Comparison of ENCODE assay signal across 8 cellular contexts in genomic region chr16:80824623-80825364, GRCh38. TPM values are rescaled to one million over a fixed set of nuclear protein-coding genes. Genes with fewer than 3 reads are reported as not detected.
DNase-seq lines count a peak whose midpoint lies in the region; ATAC-seq and TF ChIP-seq lines count a peak whose summit lies in the region.

No MANE protein-coding gene starts in this region.

- H3K9me3 Mint-ChIP-seq in CD4-positive, alpha-beta T cell = no peaks in the 10 kb centered on the region
- H3K9me3 Mint-ChIP-seq in activated T-helper 17 cell treated with anti-CD3 and anti-CD28 coated beads, Interleukin-2, amount 50 U/mL, for 72 hours = no peaks in the 10 kb centered on the region

- H3K4me3 ChIP-seq in astrocyte of the cerebellum (ENCODE audit: low read depth, low read length) (no peak overlapping the region), upper lobe of right lung (no peak overlapping the region)

- peak; percentile 95 for TF ChIP-seq CTCF in CD4-positive, alpha-beta T cell (IDR thresholded peaks at IDR 0.05)
- TF ChIP-seq CTCF in GM13976 (IDR thresholded peaks at IDR 0.05; ENCODE audit: borderline replicate concordance, control extremely low read depth, extremely low read depth, insufficient read depth, missing control alignments) (peak; percentile 67), astrocyte of the cerebellum (IDR thresholded peaks at IDR 0.05; ENCODE audit: low read depth, low read length, missing control alignments) (peak; percentile 77), upper lobe of right lung (IDR thresholded peaks at IDR 0.05) (peak; percentile 85)

- intact Hi-C loops in CD4-positive, alpha-beta T cell (cut with DNase I, micrococcal nuclease) = loop anchor here (1.0 to 5.0 kb wide), 2 partner anchors 297 to 298 kb away; no protein-coding TSS in a partner anchor
- intact Hi-C loops in upper lobe of right lung (cut with DNase I) = no loop called here

- H3K27me3 ChIP-seq in CD4-positive, alpha-beta T cell (ENCODE audit: control insufficient read depth, insufficient read depth, low read length) = peaks cover 7% of the 10 kb centered on the region
- H3K27me3 ChIP-seq in upper lobe of right lung = no peaks in the 10 kb centered on the region

- ATAC-seq in CD4-positive, alpha-beta T cell (ENCODE audit: poor library complexity) = peak; percentile 44
- ATAC-seq in left lobe of liver (peak; percentile 86), upper lobe of right lung (peak; percentile 72), HG03432 (IDR thresholded peaks at IDR 0.05; ENCODE audit: unreplicated experiment) (no peak)
- ATAC-seq in activated T-helper 17 cell treated with anti-CD3 and anti-CD28 coated beads, Interleukin-2, amount 50 U/mL, for 72 hours (replicated peaks) = no peak

- no peak overlapping the region for H3K27ac ChIP-seq in CD4-positive, alpha-beta T cell (ENCODE audit: low read depth, low read length)
- H3K27ac ChIP-seq in upper lobe of right lung = no peak overlapping the region

- no peaks in the 10 kb centered on the region for H3K9me3 ChIP-seq in CD4-positive, alpha-beta T cell (ENCODE audit: control insufficient read depth, low read length)
- no peaks in the 10 kb centered on the region for H3K9me3 ChIP-seq in upper lobe of right lung

- CTCF ChIA-PET in CD4-positive, alpha-beta T cell (lab: Charles Lee) = interaction anchor here (0.9 to 2.3 kb wide), 3 partner anchors 18 to 298 kb away, joined by 3 to 8 read pairs (median 3); no protein-coding TSS in a partner anchor

- in situ Hi-C loops in GM13976 (cut with MboI; ENCODE audit: low sequenced_read_pairs, unreplicated experiment) (loop anchor here (10.0 kb wide), 1 partner anchor 300 kb away; no protein-coding TSS in a partner anchor), astrocyte of the cerebellum (cut with HindIII; ENCODE audit: low sequenced_read_pairs) (no loop called here)

- H3K36me3 ChIP-seq in upper lobe of right lung = no peaks in the 10 kb centered on the region

- H3K4me1 ChIP-seq in upper lobe of right lung = no peaks in the 10 kb centered on the region

- no peaks in the 10 kb centered on the region for H3K4me1 Mint-ChIP-seq in CD4-positive, alpha-beta T cell (ENCODE audit: low read depth)
- H3K4me1 Mint-ChIP-seq in activated T-helper 17 cell treated with anti-CD3 and anti-CD28 coated beads, Interleukin-2, amount 50 U/mL, for 72 hours = no peaks in the 10 kb centered on the region

- H3K36me3 Mint-ChIP-seq in CD4-positive, alpha-beta T cell (ENCODE audit: low read depth) = no peaks in the 10 kb centered on the region
- no peaks in the 10 kb centered on the region for H3K36me3 Mint-ChIP-seq in activated T-helper 17 cell treated with anti-CD3 and anti-CD28 coated beads, Interleukin-2, amount 50 U/mL, for 72 hours (ENCODE audit: low read depth)

- POLR2A ChIA-PET in CD4-positive, alpha-beta T cell (lab: Charles Lee) = no interaction called here

- peak in 7 of 10 experiments; percentile 8 to 35 (median 22) for DNase-seq in CD4-positive, alpha-beta T cell
- DNase-seq in GM13976 (ENCODE audit: low spot score) (peak; percentile 47), NCI-H748 (lab: John Stamatoyannopoulos, UW; ENCODE audit: unreplicated experiment) (peak; percentile 45), astrocyte of the cerebellum (ENCODE audit: low read depth) (peak; percentile 55), left lobe of liver (ENCODE audit: low spot score) (no peak), upper lobe of right lung (no peak)

- no peak overlapping the region for H3K27ac Mint-ChIP-seq in CD4-positive, alpha-beta T cell
- no peak overlapping the region for H3K27ac Mint-ChIP-seq in activated T-helper 17 cell treated with anti-CD3 and anti-CD28 coated beads, Interleukin-2, amount 50 U/mL, for 72 hours

- no peak overlapping the region for H3K4me3 Mint-ChIP-seq in CD4-positive, alpha-beta T cell
- H3K4me3 Mint-ChIP-seq in activated T-helper 17 cell treated with anti-CD3 and anti-CD28 coated beads, Interleukin-2, amount 50 U/mL, for 72 hours = no peak overlapping the region

- H3K27me3 Mint-ChIP-seq in CD4-positive, alpha-beta T cell = peaks cover 9% of the 10 kb centered on the region
- peaks cover 12% of the 10 kb centered on the region for H3K27me3 Mint-ChIP-seq in activated T-helper 17 cell treated with anti-CD3 and anti-CD28 coated beads, Interleukin-2, amount 50 U/mL, for 72 hours

RNA-seq across cellular contexts. Expression of gene CDYL2, which starts 20.4 kb away (rescaled TPM):
- 10 to 100 TPM; 14.3 to 15.8 TPM for total RNA-seq in CD4-positive, alpha-beta T cell
- total RNA-seq in left lobe of liver (5.4 TPM), upper lobe of right lung (21.0 TPM)
- total RNA-seq in activated T-helper 17 cell treated with anti-CD3 and anti-CD28 coated beads, Interleukin-2, amount 50 U/mL, for 72 hours = 10 to 100 TPM; 26.3 to 40.3 TPM

Comparison
In these comparisons a context has a peak if more than half of its experiments do, and no peak if none do; other contexts are left out.
1. ATAC-seq: peak in CD4-positive, alpha-beta T cell (single experiment), left lobe of liver (single experiment) and upper lobe of right lung (single experiment); none in HG03432 (single experiment) and activated T-helper 17 cell treated with anti-CD3 and anti-CD28 coated beads, Interleukin-2, amount 50 U/mL, for 72 hours (single experiment).
2. DNase-seq: peak in CD4-positive, alpha-beta T cell (7 of 10), GM13976 (single experiment), NCI-H748 (single experiment) and astrocyte of the cerebellum (single experiment); none in left lobe of liver (single experiment) and upper lobe of right lung (single experiment).
3. Peak in every context shown above with its lines, with median percentiles within 50 percentile points of each other: CTCF ChIP-seq.